ENCODE assay signal across 8 cellular contexts in the genomic region with DNA sequence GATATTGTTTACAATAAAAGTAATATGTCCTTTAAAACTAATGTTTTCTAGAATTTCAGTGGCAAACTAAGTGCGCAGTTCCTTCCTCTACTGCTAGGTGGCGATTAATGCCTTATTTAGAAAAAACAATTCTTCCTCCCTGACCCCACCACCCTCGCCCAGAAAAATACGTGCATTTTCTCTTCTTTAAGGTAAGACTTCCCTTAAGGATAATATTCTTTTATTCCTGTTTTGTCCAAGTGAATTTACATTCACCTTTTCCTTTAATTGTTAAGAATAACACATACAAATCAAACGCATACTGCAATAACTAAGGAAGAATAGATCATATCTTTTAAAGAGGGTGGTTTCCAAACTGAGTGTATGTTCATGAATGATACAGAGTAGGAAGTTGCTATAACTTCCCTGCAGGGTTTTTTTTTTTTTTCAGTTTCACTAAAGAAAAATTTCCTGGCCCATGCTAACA. TPM values are rescaled to one million over a fixed set of nuclear protein-coding genes. Genes with fewer than 3 reads are reported as not detected.
DNase-seq lines count a peak whose midpoint lies in the region; ATAC-seq, FAIRE-seq and TF ChIP-seq lines count a peak whose summit lies in the region.

No MANE protein-coding gene starts in this region.

- no peaks in the 10 kb centered on the region for H3K36me3 ChIP-seq in SJCRH30
- no peaks in the 10 kb centered on the region for H3K36me3 ChIP-seq in ascending aorta
- H3K36me3 ChIP-seq in kidney (ENCODE audit: control insufficient read depth in 1 of 2, insufficient read depth in 2 of 2, low read length in 2 of 2) = no peaks in the 10 kb centered on the region

- TF ChIP-seq CTCF in ascending aorta (IDR thresholded peaks at IDR 0.05) (peak; percentile 27 to 87 (median 79)), kidney (IDR thresholded peaks at IDR 0.05; ENCODE audit: borderline replicate concordance, extremely low read depth, insufficient read depth) (peak; percentile 77)

- H3K27me3 ChIP-seq in SJCRH30 (no peaks in the 10 kb centered on the region), ascending aorta (no peaks in the 10 kb centered on the region)

- no peaks in the 10 kb centered on the region for H3K36me3 Mint-ChIP-seq in stimulated activated naive B cell treated with anti-CD40 and anti-IgM and Interleukin-4, amounts not matched to agents 10 μg/mL and 1 μg/mL and 100 μg/mL, for 72 hours

- FAIRE-seq in kidney (lab: Jason Lieb, UNC) = peak; percentile 70

- H3K9ac ChIP-seq in kidney (ENCODE audit: low read length in 2 of 2) = no peak overlapping the region

- intact Hi-C loops in ascending aorta (cut with DNase I) = loop anchor here (1.0 to 2.0 kb wide), 2 partner anchors 107 to 368 kb away; no protein-coding TSS in a partner anchor
- intact Hi-C loops in kidney (cut with DNase I) = no loop called here

- H3K9me3 ChIP-seq in SJCRH30 (replicated peaks) (no peaks in the 10 kb centered on the region), ascending aorta (no peaks in the 10 kb centered on the region), kidney (ENCODE audit: control insufficient read depth in 1 of 2, low read length in 2 of 2) (no peaks in the 10 kb centered on the region)

- ATAC-seq in GM19455 (IDR thresholded peaks at IDR 0.05; ENCODE audit: unreplicated experiment) (peak; percentile 70), HG03575 (IDR thresholded peaks at IDR 0.05; ENCODE audit: extremely low read depth, insufficient number of reproducible peaks, low FRiP score, unreplicated experiment) (peak; percentile 64), GM21526 (IDR thresholded peaks at IDR 0.05; ENCODE audit: low FRiP score, unreplicated experiment) (no peak)
- peak; percentile 69 to 84 for ATAC-seq in stimulated activated naive B cell treated with anti-CD40 and anti-IgM and Interleukin-4, amounts not matched to agents 10 μg/mL and 1 μg/mL and 100 μg/mL, for 72 hours (replicated peaks)

- H3K4me1 Mint-ChIP-seq in stimulated activated naive B cell treated with anti-CD40 and anti-IgM and Interleukin-4, amounts not matched to agents 10 μg/mL and 1 μg/mL and 100 μg/mL, for 72 hours = peaks cover 0 to 2% of the 10 kb centered on the region in 2 donors

- no peaks in the 10 kb centered on the region for H3K27me3 Mint-ChIP-seq in stimulated activated naive B cell treated with anti-CD40 and anti-IgM and Interleukin-4, amounts not matched to agents 10 μg/mL and 1 μg/mL and 100 μg/mL, for 72 hours

- no peaks in the 10 kb centered on the region for H3K4me1 ChIP-seq in SJCRH30
- H3K4me1 ChIP-seq in ascending aorta = peaks cover 3 to 30% of the 10 kb centered on the region in 2 donors
- peaks cover 0 to 3% of the 10 kb centered on the region in 2 donors for H3K4me1 ChIP-seq in kidney (ENCODE audit: control insufficient read depth in 1 of 2, insufficient read depth in 1 of 2, low read depth in 1 of 2, low read length in 2 of 2)

- H3K27ac Mint-ChIP-seq in stimulated activated naive B cell treated with anti-CD40 and anti-IgM and Interleukin-4, amounts not matched to agents 10 μg/mL and 1 μg/mL and 100 μg/mL, for 72 hours = no peak overlapping the region

- DNase-seq in Daoy (ENCODE audit: low read depth) (peak; percentile 19), SJCRH30 (peak; percentile 34 to 69), ascending aorta (ENCODE audit: low spot score in 2 of 2) (no peak), kidney (no peak)
- no peak for DNase-seq in stimulated activated naive B cell treated with anti-CD40 and anti-IgM and Interleukin-4, amounts not matched to agents 10 μg/mL and 1 μg/mL and 100 μg/mL, for 72 hours

- H3K27ac ChIP-seq in SJCRH30 = no peak overlapping the region
- peak overlapping the region; percentile 85 to 90 for H3K27ac ChIP-seq in ascending aorta
- no peak overlapping the region for H3K27ac ChIP-seq in kidney (ENCODE audit: low read depth in 2 of 2, low read length in 2 of 2)

- H3K4me3 ChIP-seq in SJCRH30 = no peak overlapping the region
- no peak overlapping the region for H3K4me3 ChIP-seq in ascending aorta
- H3K4me3 ChIP-seq in kidney (ENCODE audit: low read length in 2 of 2) = no peak overlapping the region

- no peaks in the 10 kb centered on the region for H3K9me3 Mint-ChIP-seq in stimulated activated naive B cell treated with anti-CD40 and anti-IgM and Interleukin-4, amounts not matched to agents 10 μg/mL and 1 μg/mL and 100 μg/mL, for 72 hours

- peak overlapping the region; percentile 55 to 56 for H3K4me3 Mint-ChIP-seq in stimulated activated naive B cell treated with anti-CD40 and anti-IgM and Interleukin-4, amounts not matched to agents 10 μg/mL and 1 μg/mL and 100 μg/mL, for 72 hours

RNA-seq across cellular contexts. Expression of a gene that starts 17.0 kb away (rescaled TPM):
- total RNA-seq in Daoy (2014; rRNA removed; shearing (Covaris generic)) = 309 and 344 TPM in 2 replicates
- total RNA-seq in SJCRH30 (2014; rRNA removed; shearing (Covaris generic)) = 303 and 320 TPM in 2 replicates
- total RNA-seq in ascending aorta (42.5 TPM), kidney (118 TPM)
- polyA plus RNA-seq in kidney (ENCODE audit: insufficient read depth, low read depth, low replicate concordance) = 133 TPM

RNA-seq across cellular contexts. Expression of a gene that starts 37.6 kb away (rescaled TPM):
- total RNA-seq in Daoy (2014; rRNA removed; shearing (Covaris generic)) = 224 and 254 TPM in 2 replicates
- 188 and 195 TPM in 2 replicates for total RNA-seq in SJCRH30 (2014; rRNA removed; shearing (Covaris generic))
- total RNA-seq in ascending aorta (29.8 TPM), kidney (92.3 TPM)
- polyA plus RNA-seq in kidney (ENCODE audit: insufficient read depth, low read depth, low replicate concordance) = 54.9 TPM

Comparison
In these comparisons a context has a peak if more than half of its experiments do, and no peak if none do; other contexts are left out.
1. DNase-seq: peak in Daoy (single experiment) and SJCRH30 (2 of 2); none in ascending aorta (0 of 2), kidney (single experiment) and stimulated activated naive B cell treated with anti-CD40 and anti-IgM and Interleukin-4, amounts not matched to agents 10 μg/mL and 1 μg/mL and 100 μg/mL, for 72 hours (single experiment).
2. H3K27ac ChIP-seq: peak in ascending aorta (2 of 2); none in SJCRH30 (single experiment) and kidney (0 of 2).